Comparison of ENCODE assay signal across 2 cellular contexts in the genomic region with DNA sequence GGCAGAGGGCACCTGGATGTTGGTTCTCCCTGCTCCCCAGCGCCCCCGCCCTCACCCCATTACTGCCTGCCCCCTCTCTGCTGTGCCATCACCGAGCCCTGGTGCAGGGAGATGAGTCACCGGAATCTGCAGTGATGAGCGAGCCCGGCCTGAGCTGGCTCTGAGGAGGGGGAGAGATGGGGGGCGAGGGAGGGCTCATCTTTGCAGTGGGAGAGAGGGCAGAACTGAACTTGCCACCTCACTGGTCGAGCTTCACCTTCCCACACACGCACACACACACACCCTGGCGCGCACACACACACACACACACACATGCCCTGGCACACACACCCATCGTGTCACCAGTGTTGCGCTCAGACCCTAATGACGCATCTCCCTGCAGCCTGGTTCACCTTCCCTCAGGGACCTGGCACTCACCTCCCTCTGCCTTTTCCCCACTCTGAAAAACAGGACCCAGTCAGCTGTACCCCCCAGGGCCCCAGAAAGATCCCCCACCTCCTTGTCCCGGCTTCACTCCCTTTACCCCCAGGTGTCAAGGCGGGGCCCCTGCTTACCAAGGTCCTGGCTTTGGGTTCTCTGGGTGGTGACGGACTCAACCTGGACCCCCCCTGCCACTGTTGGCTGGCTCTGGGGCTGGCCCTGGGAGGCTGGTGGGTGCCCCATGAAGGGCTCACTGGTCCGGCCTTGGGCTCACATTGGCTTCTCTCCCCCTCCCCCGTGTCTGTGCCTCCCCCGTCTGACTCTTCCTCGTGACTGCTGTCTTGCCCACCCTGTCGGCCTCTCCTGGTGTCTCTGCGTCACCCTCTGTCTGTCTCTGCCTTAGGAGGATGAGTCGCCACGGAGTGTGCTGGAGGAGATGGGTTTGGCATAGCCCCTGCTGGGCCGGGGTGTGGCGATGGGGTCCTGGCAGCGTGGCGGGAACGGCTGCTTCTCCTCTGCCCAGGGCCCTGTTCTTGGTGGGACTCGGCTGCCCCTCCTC.
TF ChIP-seq lines count a peak whose summit lies in the region.

No MANE protein-coding gene starts in this region.

TF ChIP-seq in HEK293, 187 proteins besides CTCF, POLR2A, EP300 and RAD21 (continues in another document):
- TF ChIP-seq ZBTB20 (tag by site-specific recombination; IDR thresholded peaks at IDR 0.05) (peak; percentile 60), ZNF280D (tag by site-specific recombination; IDR thresholded peaks at IDR 0.05) (no peak), REST (tag by site-specific recombination; IDR thresholded peaks at IDR 0.05) (no peak), ZNF654 (tag by site-specific recombination; IDR thresholded peaks at IDR 0.05; ENCODE audit: low read depth) (no peak), SP7 (tag by site-specific recombination; IDR thresholded peaks at IDR 0.05) (peak; percentile 45; the same call in 1 of the 2 replicates), ZNF555 (tag by site-specific recombination; conservative IDR thresholded peaks at IDR 0.05) (no peak), ZFHX2 (tag by site-specific recombination; conservative IDR thresholded peaks at IDR 0.05) (peak; percentile 90), HOXC10 (CRISPR knock-in tag; IDR thresholded peaks at IDR 0.05) (no peak), ZNF629 (tag by site-specific recombination; IDR thresholded peaks at IDR 0.05) (peak; percentile 14; the same call in 1 of the 2 replicates), ZNF776 (tag by site-specific recombination; IDR thresholded peaks at IDR 0.05; ENCODE audit: borderline replicate concordance) (0 out of 2 replicates have a peak, but pooled peaks have one; percentile 26)
- TF ChIP-seq, protein P1, sequence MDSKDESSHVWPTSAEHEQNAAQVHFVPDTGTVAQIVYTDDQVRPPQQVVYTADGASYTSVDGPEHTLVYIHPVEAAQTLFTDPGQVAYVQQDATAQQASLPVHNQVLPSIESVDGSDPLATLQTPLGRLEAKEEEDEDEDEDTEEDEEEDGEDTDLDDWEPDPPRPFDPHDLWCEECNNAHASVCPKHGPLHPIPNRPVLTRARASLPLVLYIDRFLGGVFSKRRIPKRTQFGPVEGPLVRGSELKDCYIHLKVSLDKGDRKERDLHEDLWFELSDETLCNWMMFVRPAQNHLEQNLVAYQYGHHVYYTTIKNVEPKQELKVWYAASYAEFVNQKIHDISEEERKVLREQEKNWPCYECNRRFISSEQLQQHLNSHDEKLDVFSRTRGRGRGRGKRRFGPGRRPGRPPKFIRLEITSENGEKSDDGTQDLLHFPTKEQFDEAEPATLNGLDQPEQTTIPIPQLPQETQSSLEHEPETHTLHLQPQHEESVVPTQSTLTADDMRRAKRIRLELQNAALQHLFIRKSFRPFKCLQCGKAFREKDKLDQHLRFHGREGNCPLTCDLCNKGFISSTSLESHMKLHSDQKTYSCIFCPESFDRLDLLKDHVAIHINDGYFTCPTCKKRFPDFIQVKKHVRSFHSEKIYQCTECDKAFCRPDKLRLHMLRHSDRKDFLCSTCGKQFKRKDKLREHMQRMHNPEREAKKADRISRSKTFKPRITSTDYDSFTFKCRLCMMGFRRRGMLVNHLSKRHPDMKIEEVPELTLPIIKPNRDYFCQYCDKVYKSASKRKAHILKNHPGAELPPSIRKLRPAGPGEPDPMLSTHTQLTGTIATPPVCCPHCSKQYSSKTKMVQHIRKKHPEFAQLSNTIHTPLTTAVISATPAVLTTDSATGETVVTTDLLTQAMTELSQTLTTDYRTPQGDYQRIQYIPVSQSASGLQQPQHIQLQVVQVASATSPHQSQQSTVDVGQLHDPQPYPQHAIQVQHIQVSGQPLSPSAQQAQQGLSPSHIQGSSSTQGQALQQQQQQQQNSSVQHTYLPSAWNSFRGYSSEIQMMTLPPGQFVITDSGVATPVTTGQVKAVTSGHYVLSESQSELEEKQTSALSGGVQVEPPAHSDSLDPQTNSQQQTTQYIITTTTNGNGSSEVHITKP (tag by site-specific recombination; IDR thresholded peaks at IDR 0.05): peak; percentile 75

TF ChIP-seq in SK-N-SH treated with all-trans-retinoic acid at 6 μM for 48 hours, 23 proteins besides CTCF, POLR2A, EP300 and RAD21:
- TF ChIP-seq OSR1 (CRISPR knock-in tag; IDR thresholded peaks at IDR 0.05) (no peak), ZFP3 (CRISPR knock-in tag; IDR thresholded peaks at IDR 0.05) (peak; percentile 26; the same call in 1 of the 2 replicates)
